ENCODE assay signal across 29 cellular contexts in the genomic region with DNA sequence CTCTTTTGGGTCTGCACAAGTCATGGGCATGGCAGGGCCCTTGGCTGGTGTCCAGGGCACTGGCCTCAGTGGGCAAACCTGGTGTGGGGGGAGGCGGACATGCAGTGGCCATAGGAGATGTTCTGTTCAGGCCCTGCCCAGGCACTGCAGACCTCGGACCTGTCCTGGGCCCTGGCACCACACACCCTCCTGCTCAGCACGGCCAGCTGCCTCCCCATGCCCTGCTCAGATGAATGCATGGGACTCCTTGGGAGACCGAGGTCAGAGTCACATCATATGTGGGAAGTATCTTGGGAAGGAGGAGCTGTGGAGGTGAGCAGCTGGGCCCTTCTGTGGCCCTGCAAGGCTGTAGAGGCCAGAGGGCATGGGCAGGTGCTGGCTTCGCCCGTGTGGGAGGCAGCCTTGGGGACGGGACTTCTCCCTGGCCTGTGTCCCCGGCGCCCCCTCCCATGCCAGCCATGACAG.
DNase-seq lines count a peak whose midpoint lies in the region; TF ChIP-seq lines count a peak whose summit lies in the region.
"Had no signal": no experiment of that assay in that cellular context is flagged by ENCODE, and none has a peak within 500 bp of the region (broad histone marks: within the 10 kb centered on the region; RNA-seq: fewer than 3 reads in every experiment).

No MANE protein-coding gene starts in this region.

- CTCF ChIA-PET in MCF 10A (lab: Yijun Ruan, JAX) (interaction anchor here (0.8 kb wide), 1 partner anchor 15 kb away, joined by 3 read pairs; no protein-coding TSS in a partner anchor), mammary epithelial cell (lab: Charles Lee; ENCODE audit: low non-redundant PET) (no interaction called here)

- H3K9ac ChIP-seq in mammary epithelial cell (ENCODE audit: insufficient read depth, low read length) (no peak overlapping the region), muscle layer of colon (ENCODE audit: low read length) (no peak overlapping the region)
- H3K9ac ChIP-seq: SK-N-SH had no signal

- POLR2A ChIA-PET in MCF 10A (lab: Yijun Ruan, JAX), result no interaction called here

- in situ Hi-C loops in mammary epithelial cell (cut with MboI; ENCODE audit: low sequenced_read_pairs in 2 of 2), result no loop called here

- intact Hi-C loops in MCF 10A (cut with micrococcal nuclease), result no loop called here
- intact Hi-C loops in mammary epithelial cell (cut with micrococcal nuclease), result no loop called here
- intact Hi-C loops in tibial artery (cut with DNase I; ENCODE audit: low total_unique reads), result no loop called here

- no peak overlapping the region for H3K4me3 ChIP-seq in mammary epithelial cell (replicated peaks in 1 of 3; ENCODE audit: insufficient read depth in 1 of 3, low read depth in 2 of 3, low read length in 3 of 3)
- H3K4me3 ChIP-seq in muscle layer of colon (ENCODE audit: low read depth in 1 of 2, low read length in 2 of 2), result no peak overlapping the region
- no peak overlapping the region for H3K4me3 ChIP-seq in tibial artery
- H3K4me3 ChIP-seq: right lobe of liver had no signal

- no peaks in the 10 kb centered on the region for H3K36me3 ChIP-seq in mammary epithelial cell (ENCODE audit: insufficient read depth, low read length)
- no peaks in the 10 kb centered on the region for H3K36me3 ChIP-seq in muscle layer of colon (ENCODE audit: insufficient read depth, low read length)
- no peaks in the 10 kb centered on the region for H3K36me3 ChIP-seq in tibial artery
- H3K36me3 ChIP-seq: right lobe of liver had no signal

- H3K4me1 ChIP-seq in mammary epithelial cell (ENCODE audit: insufficient read depth, low read length) (no peaks in the 10 kb centered on the region), muscle layer of colon (ENCODE audit: insufficient read depth, low read length) (peaks cover 47% of the 10 kb centered on the region), tibial artery (peaks cover 4 to 65% (median 56%) of the 10 kb centered on the region in 4 donors)
- H3K4me1 ChIP-seq: right lobe of liver had no signal

- H3K27me3 Mint-ChIP-seq in MCF 10A (ENCODE audit: insufficient read depth, unreplicated experiment), result no peaks in the 10 kb centered on the region
- H3K27me3 Mint-ChIP-seq: activated naive CD8-positive, alpha-beta T cell treated with anti-CD3 and anti-CD28 coated beads, Interleukin-2, amount 10 ng/mL, durations not matched to agents 7 days and 5 days had no signal

- H3K27ac ChIP-seq in mammary epithelial cell (ENCODE audit: insufficient read depth, low read depth, low read length) (no peak overlapping the region), cingulate gyrus (ENCODE audit: low read depth, low read length) (peak overlapping the region; percentile 87), muscle layer of colon (ENCODE audit: low read depth, low read length) (peak overlapping the region; percentile 39), tibial artery (peak overlapping the region; percentile 87 to 91)
- H3K27ac ChIP-seq: right lobe of liver had no signal

- H3K4me3 Mint-ChIP-seq in MCF 10A (ENCODE audit: unreplicated experiment), result no peak overlapping the region
- H3K4me3 Mint-ChIP-seq: activated CD8-positive, alpha-beta memory T cell treated with anti-CD3 and anti-CD28 coated beads, Interleukin-2, amount 10 ng/mL, durations not matched to agents 7 days and 5 days; activated naive CD8-positive, alpha-beta T cell treated with anti-CD3 and anti-CD28 coated beads, Interleukin-2, amount 10 ng/mL, durations not matched to agents 7 days and 5 days; CD4-positive, alpha-beta memory T cell; neural crest cell had no signal

- no peak overlapping the region for H2AFZ ChIP-seq in mammary epithelial cell (ENCODE audit: low read depth, low read length)

- no peaks in the 10 kb centered on the region for H3K36me3 Mint-ChIP-seq in MCF 10A (ENCODE audit: insufficient read depth, unreplicated experiment)
- H3K36me3 Mint-ChIP-seq: activated CD8-positive, alpha-beta memory T cell treated with anti-CD3 and anti-CD28 coated beads, Interleukin-2, amount 10 ng/mL, durations not matched to agents 7 days and 5 days; activated naive CD8-positive, alpha-beta T cell treated with anti-CD3 and anti-CD28 coated beads, Interleukin-2, amount 10 ng/mL, durations not matched to agents 7 days and 5 days had no signal

- no TSS peak for BruUV-seq in MCF 10A (replicated peaks; lab: Mats Ljungman, UMichigan)
- BruUV-seq in mammary epithelial cell (replicated peaks; lab: Mats Ljungman, UMichigan), result no TSS peak

- H3K9me3 Mint-ChIP-seq in MCF 10A (ENCODE audit: unreplicated experiment), result no peaks in the 10 kb centered on the region
- H3K9me3 Mint-ChIP-seq: activated naive CD8-positive, alpha-beta T cell treated with anti-CD3 and anti-CD28 coated beads, Interleukin-2, amount 10 ng/mL, durations not matched to agents 7 days and 5 days; CD4-positive, alpha-beta memory T cell; neural crest cell had no signal

- WGBS in mammary epithelial cell (ENCODE audit: low coverage, missing lambda C conversion rate), result 61% methylated on average over 9 of the region's 9 CpGs

- peak overlapping the region; percentile 87 for H3K27ac Mint-ChIP-seq in MCF 10A (ENCODE audit: low read depth, unreplicated experiment)
- H3K27ac Mint-ChIP-seq: activated CD8-positive, alpha-beta memory T cell treated with anti-CD3 and anti-CD28 coated beads, Interleukin-2, amount 10 ng/mL, durations not matched to agents 7 days and 5 days; activated naive CD8-positive, alpha-beta T cell treated with anti-CD3 and anti-CD28 coated beads, Interleukin-2, amount 10 ng/mL, durations not matched to agents 7 days and 5 days; CD4-positive, alpha-beta memory T cell had no signal

- H4K20me1 ChIP-seq in mammary epithelial cell (ENCODE audit: insufficient read depth, low read length), result no peaks in the 10 kb centered on the region

- no peak overlapping the region for H3K4me2 ChIP-seq in mammary epithelial cell (ENCODE audit: insufficient read depth, low read depth, low read length)
- H3K4me2 ChIP-seq: SK-N-SH had no signal

- H3K27me3 ChIP-seq in mammary epithelial cell (ENCODE audit: insufficient read depth, low read length) (no peaks in the 10 kb centered on the region), muscle layer of colon (ENCODE audit: control insufficient read depth in 1 of 2, insufficient read depth in 2 of 2, low read length in 2 of 2) (no peaks in the 10 kb centered on the region), tibial artery (no peaks in the 10 kb centered on the region)
- H3K27me3 ChIP-seq: right lobe of liver had no signal

- peaks cover 16% of the 10 kb centered on the region for H3K4me1 Mint-ChIP-seq in MCF 10A (ENCODE audit: insufficient read depth, unreplicated experiment)
- H3K4me1 Mint-ChIP-seq: activated naive CD8-positive, alpha-beta T cell treated with anti-CD3 and anti-CD28 coated beads, Interleukin-2, amount 10 ng/mL, durations not matched to agents 7 days and 5 days had no signal

- TF ChIP-seq CTCF in MCF 10A (IDR thresholded peaks at IDR 0.05; ENCODE audit: unreplicated experiment), result no peak
- TF ChIP-seq CTCF in mammary epithelial cell (conservative IDR thresholded peaks at IDR 0.05 in 1 of 2, IDR thresholded peaks at IDR 0.05 in 1 of 2; ENCODE audit: extremely low read depth in 1 of 2, insufficient read depth in 1 of 2, low read depth in 1 of 2, low read length in 2 of 2), result no peak
- no peak for TF ChIP-seq CTCF in tibial artery (IDR thresholded peaks at IDR 0.05)

- dilution Hi-C loops in mammary epithelial cell (cut with HindIII; ENCODE audit: low sequenced_read_pairs), result no loop called here

- no peaks in the 10 kb centered on the region for H3K79me2 ChIP-seq in mammary epithelial cell (ENCODE audit: insufficient read depth, low read length)

- H3K9me3 ChIP-seq in mammary epithelial cell (replicated peaks; ENCODE audit: insufficient read depth, low read length), result peaks cover 4% of the 10 kb centered on the region
- no peaks in the 10 kb centered on the region for H3K9me3 ChIP-seq in muscle layer of colon (ENCODE audit: low read length)
- H3K9me3 ChIP-seq in tibial artery, result no peaks in the 10 kb centered on the region
- H3K9me3 ChIP-seq: right lobe of liver, SK-N-SH had no signal

- DNase-seq in MCF 10A (ENCODE audit: unreplicated experiment) (no peak), mammary epithelial cell (no peak), tibial artery (no peak), NCI-H2081 (lab: John Stamatoyannopoulos, UW) (no peak), superior temporal gyrus (ENCODE audit: extremely low spot score) (no peak), HUDEP-2 (lab: John Stamatoyannopoulos, UW; ENCODE audit: unreplicated experiment in 76 of 76) (no peak)
- DNase-seq: 8988T; activated CD4-positive, CD25-positive, alpha-beta regulatory T cell; activated CD8-positive, alpha-beta memory T cell treated with anti-CD3 and anti-CD28 coated beads, Interleukin-2, amount 10 ng/mL, durations not matched to agents 7 days and 5 days; activated gamma-delta T cell treated with Interleukin-2 at 50 U/mL for 16 hours; activated naive CD8-positive, alpha-beta T cell treated with anti-CD3 and anti-CD28 coated beads, Interleukin-2, amount 10 ng/mL, durations not matched to agents 7 days and 5 days; activated T-cell treated with anti-CD3 and anti-CD28 coated beads, Interleukin-2, amount 50 U/mL, for 48 hours; CD4-positive, alpha-beta memory T cell; central memory CD4-positive, alpha-beta T cell; foreskin melanocyte; GOT3; hippocampal formation; NCI-H1105; NCI-H187; NCI-H2171; NCI-H510A; NK-92 treated with Interleukin-12 subunit alpha and Interleukin-12 subunit beta, amount 100 ng/mL, for 24 hours; right lobe of liver; SK-N-SH; stimulated activated CD4-positive, alpha-beta T cell treated with anti-CD3 and anti-CD28 coated beads, Interleukin-12 subunit alpha, Interleukin-12 subunit beta, amount 100 ng/mL, for 4 hours; stimulated activated CD4-positive, alpha-beta T cell treated with anti-CD3 and anti-CD28 coated beads, Interleukin-2, amount 100 ng/mL, for 48 hours had no signal
